In the genomic region with DNA sequence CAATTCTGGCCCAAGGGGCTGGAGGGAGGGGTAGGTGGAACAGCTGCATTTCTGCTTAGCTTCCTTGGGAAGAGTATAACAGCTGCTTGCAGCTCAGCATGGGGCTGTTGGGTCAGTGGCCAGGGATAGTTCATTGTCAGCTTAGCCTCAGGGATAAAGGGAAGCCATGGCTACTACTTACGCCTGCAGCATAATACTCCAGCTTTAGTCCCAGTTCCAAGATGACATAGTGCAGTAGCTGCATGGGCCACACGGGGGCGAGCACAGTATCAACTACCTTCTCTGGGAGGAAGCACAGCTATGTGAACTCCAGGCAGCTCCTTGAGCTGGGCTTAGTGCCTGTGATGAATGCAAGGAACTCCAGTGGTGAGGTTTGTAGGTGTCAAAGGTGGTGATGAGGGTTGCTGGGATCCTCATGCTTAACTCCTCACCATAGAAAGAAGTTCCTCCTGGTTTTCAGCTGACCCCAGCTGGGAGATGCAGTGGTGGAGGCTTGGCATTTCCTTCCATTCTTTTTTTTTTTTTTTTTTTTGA, we compare ENCODE assay signal across 9 cellular contexts. TPM values are rescaled to one million over a fixed set of nuclear protein-coding genes. Genes with fewer than 3 reads are reported as not detected.
DNase-seq lines count a peak whose midpoint lies in the region; ATAC-seq and TF ChIP-seq lines count a peak whose summit lies in the region.
"Had no signal": no experiment of that assay in that cellular context is flagged by ENCODE, and none has a peak within 500 bp of the region (broad histone marks: within the 10 kb centered on the region; RNA-seq: fewer than 3 reads in every experiment).

No MANE protein-coding gene starts in this region.

- POLR2A ChIA-PET in activated CD8-positive, alpha-beta T cell treated with anti-CD3 and anti-CD28 coated beads, Interleukin-2, amount 10 ng/mL, durations not matched to agents 7 days and 5 days (lab: Charles Lee): no interaction called here

- no peak overlapping the region for H3K9ac ChIP-seq in endodermal cell (ENCODE audit: extremely low read depth, low read length, poor library complexity, severe bottlenecking)

- intact Hi-C loops in mucosa of descending colon (cut with DNase I, micrococcal nuclease): no loop called here

- H3K36me3 Mint-ChIP-seq in activated CD8-positive, alpha-beta T cell treated with anti-CD3 and anti-CD28 coated beads, Interleukin-2, amount 10 ng/mL, durations not matched to agents 7 days and 5 days (ENCODE audit: low read depth): peaks cover 5% of the 10 kb centered on the region
- H3K36me3 Mint-ChIP-seq in endodermal cell (ENCODE audit: low read depth): no peaks in the 10 kb centered on the region

- peaks cover 20% of the 10 kb centered on the region for H3K9me3 Mint-ChIP-seq in activated CD8-positive, alpha-beta T cell treated with anti-CD3 and anti-CD28 coated beads, Interleukin-2, amount 10 ng/mL, durations not matched to agents 7 days and 5 days (ENCODE audit: insufficient read depth)
- peaks cover 27% of the 10 kb centered on the region for H3K9me3 Mint-ChIP-seq in endodermal cell

- no peak overlapping the region for H3K27ac ChIP-seq in endodermal cell (ENCODE audit: low read depth, low read length)

- ATAC-seq in GM18909 (IDR thresholded peaks at IDR 0.05; ENCODE audit: poor library complexity, unreplicated experiment) (peak; percentile 100), HG03103 (IDR thresholded peaks at IDR 0.05; ENCODE audit: low read depth, unreplicated experiment) (peak; percentile 100), mucosa of descending colon (peak; percentile 100)
- peak; percentile 98 for ATAC-seq in activated CD8-positive, alpha-beta T cell treated with anti-CD3 and anti-CD28 coated beads, Interleukin-2, amount 10 ng/mL, durations not matched to agents 7 days and 5 days

- CTCF ChIA-PET in activated CD8-positive, alpha-beta T cell treated with anti-CD3 and anti-CD28 coated beads, Interleukin-2, amount 10 ng/mL, durations not matched to agents 7 days and 5 days (lab: Charles Lee): interaction anchor here (0.7 to 7.1 kb wide), 31 partner anchors 9 to 306 kb away, joined by 3 to 82 read pairs (median 5); a partner anchor contains a TSS

- H3K4me1 ChIP-seq in endodermal cell (ENCODE audit: control insufficient read depth, insufficient read depth, low read length) (no peaks in the 10 kb centered on the region), mucosa of descending colon (ENCODE audit: low read depth) (no peaks in the 10 kb centered on the region)

- 0 to 32% methylated on average over 2 to 3 of the region's 3 CpGs for WGBS in endodermal cell (ENCODE audit: insufficient coverage in 1 of 2, insufficient read length in 1 of 2), 2 experiments

- H3K4me3 ChIP-seq in endodermal cell (ENCODE audit: low read length): no peak overlapping the region
- no peak overlapping the region for H3K4me3 ChIP-seq in mucosa of descending colon

- no peak overlapping the region for H3K4me3 Mint-ChIP-seq in activated CD8-positive, alpha-beta T cell treated with anti-CD3 and anti-CD28 coated beads, Interleukin-2, amount 10 ng/mL, durations not matched to agents 7 days and 5 days
- no peak overlapping the region for H3K4me3 Mint-ChIP-seq in endodermal cell
- H3K4me3 Mint-ChIP-seq: activated naive CD4-positive, alpha-beta T cell treated with anti-CD3 and anti-CD28 coated beads, Interleukin-2, amount 50 U/mL, for 24 hours had no signal

- TF ChIP-seq CTCF in endodermal cell (conservative IDR thresholded peaks at IDR 0.05) (peak; percentile 87), mucosa of descending colon (IDR thresholded peaks at IDR 0.05) (peak; percentile 72)

- H3K27me3 ChIP-seq in endodermal cell (ENCODE audit: control insufficient read depth, insufficient read depth, low read length, poor library complexity, severe bottlenecking): no peaks in the 10 kb centered on the region

- peaks cover 33% of the 10 kb centered on the region for H3K27me3 Mint-ChIP-seq in activated CD8-positive, alpha-beta T cell treated with anti-CD3 and anti-CD28 coated beads, Interleukin-2, amount 10 ng/mL, durations not matched to agents 7 days and 5 days (ENCODE audit: low read depth)
- peaks cover 9% of the 10 kb centered on the region for H3K27me3 Mint-ChIP-seq in endodermal cell (ENCODE audit: insufficient read depth)
- H3K27me3 Mint-ChIP-seq: activated naive CD4-positive, alpha-beta T cell treated with anti-CD3 and anti-CD28 coated beads, Interleukin-2, amount 50 U/mL, for 24 hours had no signal

- H3K27ac Mint-ChIP-seq in activated CD8-positive, alpha-beta T cell treated with anti-CD3 and anti-CD28 coated beads, Interleukin-2, amount 10 ng/mL, durations not matched to agents 7 days and 5 days: no peak overlapping the region
- H3K27ac Mint-ChIP-seq in endodermal cell: no peak overlapping the region
- H3K27ac Mint-ChIP-seq: activated naive CD4-positive, alpha-beta T cell treated with anti-CD3 and anti-CD28 coated beads, Interleukin-2, amount 50 U/mL, for 24 hours had no signal

- DNase-seq in CD1c-positive myeloid dendritic cell (ENCODE audit: extremely low spot score): peak; percentile 80
- DNase-seq in NCI-H82 (lab: John Stamatoyannopoulos, UW): peak; percentile 83
- DNase-seq in activated CD8-positive, alpha-beta T cell treated with anti-CD3 and anti-CD28 coated beads, Interleukin-2, amount 10 ng/mL, durations not matched to agents 7 days and 5 days: peak; percentile 79
- peak; percentile 97 for DNase-seq in endodermal cell
- peak; percentile 81 to 97 (median 92) for DNase-seq in mucosa of descending colon
- peak; percentile 20 to 43 for DNase-seq in stimulated activated CD8-positive, alpha-beta memory T cell treated with anti-CD3 and anti-CD28 coated beads, Interleukin-7, amount 100 ng/mL, for 1 hour (ENCODE audit: low read depth in 2 of 2)

- H3K4me1 Mint-ChIP-seq in activated CD8-positive, alpha-beta T cell treated with anti-CD3 and anti-CD28 coated beads, Interleukin-2, amount 10 ng/mL, durations not matched to agents 7 days and 5 days (ENCODE audit: low read depth): no peaks in the 10 kb centered on the region
- H3K4me1 Mint-ChIP-seq in endodermal cell: no peaks in the 10 kb centered on the region
- H3K4me1 Mint-ChIP-seq: activated naive CD4-positive, alpha-beta T cell treated with anti-CD3 and anti-CD28 coated beads, Interleukin-2, amount 50 U/mL, for 24 hours had no signal

- no peaks in the 10 kb centered on the region for H3K36me3 ChIP-seq in endodermal cell (ENCODE audit: control insufficient read depth, insufficient read depth, low read length)
- no peaks in the 10 kb centered on the region for H3K36me3 ChIP-seq in mucosa of descending colon (ENCODE audit: low read depth)

- H3K9me3 ChIP-seq in endodermal cell (ENCODE audit: control insufficient read depth, low read length) (peaks cover 16% of the 10 kb centered on the region), mucosa of descending colon (peaks cover 11% of the 10 kb centered on the region)

RNA-seq across cellular contexts. Expression of a gene that starts 35.4 kb away (rescaled TPM):
- 1 to 10 TPM; 1.2 to 1.3 TPM for total RNA-seq in activated CD8-positive, alpha-beta T cell treated with anti-CD3 and anti-CD28 coated beads, Interleukin-2, amount 10 ng/mL, durations not matched to agents 7 days and 5 days
- total RNA-seq in endodermal cell (10 to 100 TPM; 25.6 to 47.0 TPM), mucosa of descending colon (100 to 1,000 TPM in 2 of 3 donors, 10 to 100 TPM in 1; 75.5 to 616 (median 104) TPM)
- polyA plus RNA-seq in endodermal cell (2013, experiment 1 of 2): 148 TPM
- 167 TPM for polyA plus RNA-seq in endodermal cell (2013, experiment 2 of 2)

Comparison
In these comparisons a context has a peak if more than half of its experiments do, and no peak if none do; other contexts are left out.
1. DNase-seq: peak in every context shown above with its lines; median percentile 97 in endodermal cell; 92 in mucosa of descending colon; 83 in NCI-H82; 80 in CD1c-positive myeloid dendritic cell; 79 in activated CD8-positive, alpha-beta T cell treated with anti-CD3 and anti-CD28 coated beads, Interleukin-2, amount 10 ng/mL, durations not matched to agents 7 days and 5 days; 32 in stimulated activated CD8-positive, alpha-beta memory T cell treated with anti-CD3 and anti-CD28 coated beads, Interleukin-7, amount 100 ng/mL, for 1 hour.
2. RNA of a gene that starts 35.4 kb away (total RNA-seq): 75.5 to 616 TPM in mucosa of descending colon and 25.6 to 47.0 TPM in endodermal cell; 1.2 to 1.3 TPM in activated CD8-positive, alpha-beta T cell treated with anti-CD3 and anti-CD28 coated beads, Interleukin-2, amount 10 ng/mL, durations not matched to agents 7 days and 5 days; every median in the first group is over 10 times any median in the second.
3. Peak in every context shown above with its lines, with median percentiles within 50 percentile points of each other: ATAC-seq.